2 cellular contexts compared by ENCODE assay signal in genomic region chr4:87921626-87922479, GRCh38. TPM values are rescaled to one million over a fixed set of nuclear protein-coding genes. Genes with fewer than 3 reads are reported as not detected.
"Had no signal": no experiment of that assay in that cellular context is flagged by ENCODE, and none has a peak within 500 bp of the region (broad histone marks: within the 10 kb centered on the region; RNA-seq: fewer than 3 reads in every experiment).

No MANE protein-coding gene starts in this region.

RNA-seq across cellular contexts. Expression of gene SPP1, which starts 53.7 kb away (rescaled TPM):
- total RNA-seq: myocyte, natural killer cell had no signal
